20 cellular contexts compared by ENCODE assay signal in the genomic region with DNA sequence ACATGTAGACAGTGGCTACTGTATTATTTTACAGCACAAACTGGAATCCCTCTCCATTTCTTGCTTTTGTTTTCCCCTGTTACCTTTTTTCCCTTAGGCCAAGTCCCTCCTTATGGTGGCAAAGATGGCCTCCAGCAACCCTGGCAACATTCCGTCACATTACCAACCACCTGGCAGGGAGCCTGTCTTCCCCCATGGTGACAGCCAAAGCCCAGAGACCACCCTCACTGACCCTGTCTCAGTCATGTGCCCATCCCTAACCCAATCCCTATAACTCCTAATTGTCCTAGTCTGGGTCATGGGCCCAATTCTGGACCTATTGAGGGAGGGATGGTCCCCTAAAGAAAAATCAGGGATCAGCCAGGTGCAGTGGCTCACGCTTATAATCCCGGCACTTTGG. TPM values are rescaled to one million over a fixed set of nuclear protein-coding genes. Genes with fewer than 3 reads are reported as not detected.
DNase-seq lines count a peak whose midpoint lies in the region; ATAC-seq, FAIRE-seq and TF ChIP-seq lines count a peak whose summit lies in the region.
"Had no signal": no experiment of that assay in that cellular context is flagged by ENCODE, and none has a peak within 500 bp of the region (broad histone marks: within the 10 kb centered on the region; RNA-seq: fewer than 3 reads in every experiment).

No MANE protein-coding gene starts in this region.

- CTCF ChIA-PET in HepG2 (lab: Yijun Ruan, JAX; ENCODE audit: low intra/inter-chr PET ratio, low total read pairs): no interaction called here

- WGBS in HepG2 (ENCODE audit: low lambda C conversion rate): 98% methylated on average over 3 of the region's 3 CpGs
- 87% methylated on average over 2 of the region's 3 CpGs for WGBS in right lobe of liver (ENCODE audit: insufficient coverage, low coverage, low lambda C conversion rate, missing lambda C conversion rate)
- WGBS in lung, 2 donors: 97% methylated on average over 3 of the region's 3 CpGs

- no peaks in the 10 kb centered on the region for H3K9me3 Mint-ChIP-seq in astrocyte (ENCODE audit: unreplicated experiment)
- H3K9me3 Mint-ChIP-seq: CD8-positive, alpha-beta T cell had no signal

- H3K4me2 ChIP-seq in HepG2 (ENCODE audit: low read depth, low read length): no peak overlapping the region
- H3K4me2 ChIP-seq in astrocyte (ENCODE audit: low read length): no peak overlapping the region
- H3K4me2 ChIP-seq: BLaER1 had no signal

- no peaks in the 10 kb centered on the region for H3K79me2 ChIP-seq in HepG2 (ENCODE audit: insufficient read depth, low read length)
- no peaks in the 10 kb centered on the region for H3K79me2 ChIP-seq in astrocyte (ENCODE audit: insufficient read depth, low read length)

- DNase-seq in HepG2 (ENCODE audit: low spot score) (no peak), right lobe of liver (no peak), astrocyte (ENCODE audit: low read depth) (no peak), lung (ENCODE audit: low spot score) (peak; percentile 22), ureter (ENCODE audit: low spot score) (peak; percentile 36), NCI-H187 treated with DMSO at 0.1 percent for 48 hours (lab: John Stamatoyannopoulos, UW) (no peak), NCI-H1105 treated with DMSO at 0.1 percent for 48 hours (lab: John Stamatoyannopoulos, UW) (no peak), NCI-H526 treated with DMSO at 0.1 percent for 48 hours (lab: John Stamatoyannopoulos, UW) (no peak)
- DNase-seq: CD8-positive, alpha-beta T cell; NCI-H1436 treated with DMSO at 0.1 percent for 48 hours; NCI-H2029 treated with DMSO at 0.1 percent for 48 hours; NCI-H2171 treated with DMSO at 0.1 percent for 48 hours; NCI-H748 treated with DMSO at 0.1 percent for 48 hours; RPMI8226; SIG-M5 had no signal

- H3K4me3 ChIP-seq in HepG2 (replicated peaks in 1 of 3; ENCODE audit: insufficient read depth in 1 of 3, low read depth in 2 of 3, low read length in 3 of 3) (no peak overlapping the region), right lobe of liver (no peak overlapping the region), astrocyte (ENCODE audit: insufficient read depth, low read depth, low read length) (no peak overlapping the region), lung (no peak overlapping the region)
- H3K4me3 ChIP-seq: BLaER1 had no signal

- H3K27me3 ChIP-seq in HepG2 (ENCODE audit: control insufficient read depth in 1 of 2, insufficient read depth in 2 of 2, low read length in 2 of 2) (no peaks in the 10 kb centered on the region), right lobe of liver (no peaks in the 10 kb centered on the region), astrocyte (ENCODE audit: insufficient read depth, low read length) (no peaks in the 10 kb centered on the region), lung (ENCODE audit: control insufficient read depth, insufficient read depth) (no peaks in the 10 kb centered on the region)
- H3K27me3 ChIP-seq: BLaER1 had no signal

- TF ChIP-seq POLR2A in HepG2 (IDR thresholded peaks at IDR 0.05; ENCODE audit: insufficient read depth in 1 of 2, low read depth in 2 of 2, low read length in 2 of 2) (no peak), right lobe of liver (IDR thresholded peaks at IDR 0.05) (no peak)

- H3K4me1 Mint-ChIP-seq in astrocyte (ENCODE audit: low read depth, unreplicated experiment): peaks cover 18% of the 10 kb centered on the region

- no peak for TF ChIP-seq CTCF in HepG2 (CRISPR knock-in tag; IDR thresholded peaks at IDR 0.05)
- TF ChIP-seq CTCF in right lobe of liver (IDR thresholded peaks at IDR 0.05): no peak
- TF ChIP-seq CTCF in astrocyte (IDR thresholded peaks at IDR 0.05; ENCODE audit: insufficient read depth, low read depth, low read length): no peak
- TF ChIP-seq CTCF in lung (IDR thresholded peaks at IDR 0.05; ENCODE audit: control extremely low read depth, extremely low read depth): no peak

- TF ChIP-seq RAD21 in HepG2 (CRISPR knock-in tag; IDR thresholded peaks at IDR 0.05): no peak

- TF ChIP-seq EP300 in HepG2 (IDR thresholded peaks at IDR 0.05; ENCODE audit: low read depth in 2 of 2, low read length in 2 of 2): no peak
- TF ChIP-seq EP300 in HepG2 (CRISPR knock-in tag; IDR thresholded peaks at IDR 0.05; ENCODE audit: borderline replicate concordance): no peak

- H3K36me3 Mint-ChIP-seq in astrocyte (ENCODE audit: low read depth, unreplicated experiment): no peaks in the 10 kb centered on the region
- H3K36me3 Mint-ChIP-seq: CD8-positive, alpha-beta T cell had no signal

- intact Hi-C loops in HepG2 (cut with micrococcal nuclease; ENCODE audit: unreplicated experiment): no loop called here
- intact Hi-C loops in right lobe of liver (cut with DNase I): no loop called here

- in situ Hi-C loops in HepG2 (cut with HindIII; ENCODE audit: extremely low pct_ligation_motif_present, low pct_unique_long_range_greater_than_20kb): no loop called here

- H3K4me3 Mint-ChIP-seq in astrocyte (ENCODE audit: unreplicated experiment): no peak overlapping the region
- H3K4me3 Mint-ChIP-seq: CD8-positive, alpha-beta T cell had no signal

- no peaks in the 10 kb centered on the region for H3K9me3 ChIP-seq in HepG2 (ENCODE audit: low read length)
- H3K9me3 ChIP-seq in right lobe of liver: no peaks in the 10 kb centered on the region
- H3K9me3 ChIP-seq in astrocyte (ENCODE audit: insufficient read depth, low read depth, low read length): no peaks in the 10 kb centered on the region
- H3K9me3 ChIP-seq in lung (ENCODE audit: control insufficient read depth in 2 of 2, insufficient read depth in 1 of 2, low read length in 1 of 2): no peaks in the 10 kb centered on the region
- H3K9me3 ChIP-seq: BLaER1 had no signal

- H4K20me1 ChIP-seq in HepG2 (ENCODE audit: insufficient read depth, low read length) (no peaks in the 10 kb centered on the region), astrocyte (ENCODE audit: insufficient read depth, low read length) (no peaks in the 10 kb centered on the region)
- H4K20me1 ChIP-seq: BLaER1 had no signal

- no peak for FAIRE-seq in HepG2 (lab: Jason Lieb, UNC)
- no peak for FAIRE-seq in astrocyte (lab: Jason Lieb, UNC)
- FAIRE-seq: D721Med, GM12892, GM18507 had no signal

- no peak overlapping the region for H3K9ac ChIP-seq in HepG2 (ENCODE audit: insufficient read depth, low read depth, low read length)
- no peak overlapping the region for H3K9ac ChIP-seq in astrocyte (ENCODE audit: low read length)
- H3K9ac ChIP-seq: BLaER1 had no signal

- H3K4me1 ChIP-seq in HepG2 (ENCODE audit: insufficient read depth, low read length): peaks cover 37% of the 10 kb centered on the region
- H3K4me1 ChIP-seq in right lobe of liver: peaks cover 0 to 24% (median 12%) of the 10 kb centered on the region in 4 donors
- peaks cover 27% of the 10 kb centered on the region for H3K4me1 ChIP-seq in astrocyte (ENCODE audit: insufficient read depth, low read length)
- peaks cover 2% of the 10 kb centered on the region in 2 donors for H3K4me1 ChIP-seq in lung (ENCODE audit: control insufficient read depth in 2 of 2, insufficient read depth in 2 of 2, low read length in 2 of 2)

- POLR2A ChIA-PET in HepG2 (lab: Yijun Ruan, JAX): no interaction called here

- no peak overlapping the region for H2AFZ ChIP-seq in HepG2 (ENCODE audit: low read length)
- no peak overlapping the region for H2AFZ ChIP-seq in astrocyte (ENCODE audit: low read depth, low read length)

- no peaks in the 10 kb centered on the region for H3K27me3 Mint-ChIP-seq in astrocyte (ENCODE audit: low read depth, unreplicated experiment)

- H3K36me3 ChIP-seq in HepG2 (replicated peaks in 1 of 2; ENCODE audit: control insufficient read depth in 1 of 2, insufficient read depth in 2 of 2, low read length in 2 of 2) (no peaks in the 10 kb centered on the region), right lobe of liver (no peaks in the 10 kb centered on the region), astrocyte (ENCODE audit: insufficient read depth, low read length) (no peaks in the 10 kb centered on the region), lung (ENCODE audit: control insufficient read depth in 2 of 2, insufficient read depth in 2 of 2, low read length in 2 of 2) (no peaks in the 10 kb centered on the region)
- H3K36me3 ChIP-seq: BLaER1 had no signal

- H3K27ac ChIP-seq in HepG2 (ENCODE audit: extremely low read length, insufficient read depth, low read length) (no peak overlapping the region), right lobe of liver (no peak overlapping the region), astrocyte (ENCODE audit: low read depth, low read length) (no peak overlapping the region), lung (ENCODE audit: low read depth in 1 of 2, low read length in 1 of 2) (no peak overlapping the region)
- H3K27ac ChIP-seq: BLaER1 had no signal

- no TSS peak for BruUV-seq in HepG2 (replicated peaks; lab: Mats Ljungman, UMichigan)

- peak overlapping the region; percentile 49 for H3K27ac Mint-ChIP-seq in astrocyte (ENCODE audit: unreplicated experiment)
- H3K27ac Mint-ChIP-seq: CD8-positive, alpha-beta T cell had no signal

- ATAC-seq in HepG2: no peak
- no peak for ATAC-seq in right lobe of liver
- no peak for ATAC-seq in lung (ENCODE audit: insufficient read depth, low FRiP score)
- ATAC-seq: CD8-positive, alpha-beta T cell; SK-N-SH treated with all-trans-retinoic acid at 6 μM for 48 hours had no signal

RNA-seq across cellular contexts. Expression of a gene that starts 27.6 kb away (rescaled TPM):
- 22.2 and 26.6 TPM in 2 replicates for total RNA-seq in HepG2 (2016; rRNA removed; fragmentation: Illumina TruSeq; extraction: Trizol)
- total RNA-seq in HepG2 (2016; cell fraction: cytosol; rRNA removed; fragmentation: Illumina TruSeq; extraction: Trizol; ENCODE audit: low read depth): 1.9 TPM in 2 replicates
- total RNA-seq in HepG2 (2016; cell fraction: insoluble cytoplasmic fraction; rRNA removed; fragmentation: Illumina TruSeq; extraction: Trizol): 21.4 and 26.1 TPM in 2 replicates
- 10.5 and 11.8 TPM in 2 replicates for total RNA-seq in HepG2 (2016; cell fraction: membrane; rRNA removed; fragmentation: Illumina TruSeq; extraction: Trizol)
- total RNA-seq in HepG2 (2016; cell fraction: nucleus; rRNA removed; fragmentation: Illumina TruSeq; extraction: Trizol): 12.5 and 14.9 TPM in 2 replicates
- 6.0 and 6.9 TPM in 2 replicates for polyA plus RNA-seq in HepG2 (2011; rRNA removed)
- 2.8 and 4.1 TPM in 2 replicates for polyA plus RNA-seq in HepG2 (2011; cell fraction: cytosol; rRNA removed)
- polyA plus RNA-seq in HepG2 (2011; cell fraction: nucleus; rRNA removed): 2.6 and 3.1 TPM in 2 replicates
- 4.6 and 4.9 TPM in 2 replicates for polyA plus RNA-seq in HepG2 (2012)
- polyA plus RNA-seq in HepG2 (2016; cell fraction: cytosol; fragmentation: Illumina TruSeq; extraction: Trizol; ENCODE audit: low read depth): 0.35 and 0.57 TPM in 2 replicates
- 8.8 and 9.1 TPM in 2 replicates for polyA plus RNA-seq in HepG2 (2016; cell fraction: insoluble cytoplasmic fraction; fragmentation: Illumina TruSeq; extraction: Trizol; ENCODE audit: low read depth)
- polyA plus RNA-seq in HepG2 (2016; cell fraction: membrane; fragmentation: Illumina TruSeq; extraction: Trizol; ENCODE audit: low read depth): 2.6 and 2.7 TPM in 2 replicates
- polyA plus RNA-seq in HepG2 (2016; cell fraction: nucleus; fragmentation: Illumina TruSeq; extraction: Trizol; ENCODE audit: insufficient read depth, low read depth): 13.0 and 13.3 TPM in 2 replicates
- 3.1 and 8.3 TPM in 2 replicates for polyA minus RNA-seq in HepG2 (2011; rRNA and poly(A)+ RNA removed; ENCODE audit: low replicate concordance)
- polyA minus RNA-seq in HepG2 (2011; cell fraction: cytosol; rRNA and poly(A)+ RNA removed): 22.0 and 24.4 TPM in 2 replicates
- polyA minus RNA-seq in HepG2 (2011; cell fraction: nucleus; rRNA and poly(A)+ RNA removed): 10.6 and 14.4 TPM in 2 replicates
- 10 to 100 TPM in 2 of 6 experiments, 1 to 10 TPM in 4; 6.6 to 11.1 (median 8.5) TPM for total RNA-seq in right lobe of liver
- 10.1 and 13.1 TPM in 2 replicates for total RNA-seq in astrocyte
- 10 to 100 TPM; 38.1 to 41.8 TPM for total RNA-seq in lung
- 10 to 100 TPM in 1 of 2 donors, 1 to 10 TPM in 1; 2.0 to 13.4 TPM for polyA plus RNA-seq in lung
- total RNA-seq in ureter: 27.0 TPM

RNA-seq across cellular contexts. Expression of a gene that starts 35.9 kb away (rescaled TPM):
- total RNA-seq in HepG2 (2016; rRNA removed; fragmentation: Illumina TruSeq; extraction: Trizol) (5.9 and 7.2 TPM in 2 replicates), right lobe of liver (1 to 10 TPM in 1 of 6 experiments, under 1 TPM in 5; 0.31 to 1.4 (median 0.60) TPM), astrocyte (13.2 and 16.7 TPM in 2 replicates), lung (1 to 10 TPM; 4.7 to 5.7 TPM), ureter (12.2 TPM)
- total RNA-seq in HepG2 (2016; cell fraction: cytosol; rRNA removed; fragmentation: Illumina TruSeq; extraction: Trizol; ENCODE audit: low read depth): 3.6 and 4.1 TPM in 2 replicates
- total RNA-seq in HepG2 (2016; cell fraction: insoluble cytoplasmic fraction; rRNA removed; fragmentation: Illumina TruSeq; extraction: Trizol): 7.0 and 8.2 TPM in 2 replicates
- 6.0 and 7.8 TPM in 2 replicates for total RNA-seq in HepG2 (2016; cell fraction: membrane; rRNA removed; fragmentation: Illumina TruSeq; extraction: Trizol)
- 3.0 and 4.1 TPM in 2 replicates for total RNA-seq in HepG2 (2016; cell fraction: nucleus; rRNA removed; fragmentation: Illumina TruSeq; extraction: Trizol)
- polyA plus RNA-seq in HepG2 (2011; rRNA removed) (7.9 and 8.0 TPM in 2 replicates), lung (1 to 10 TPM; 4.3 to 5.3 TPM)
- polyA plus RNA-seq in HepG2 (2011; cell fraction: cytosol; rRNA removed): 6.7 and 10.5 TPM in 2 replicates
- 4.6 and 7.3 TPM in 2 replicates for polyA plus RNA-seq in HepG2 (2011; cell fraction: nucleus; rRNA removed)
- polyA plus RNA-seq in HepG2 (2012): 3.8 and 5.2 TPM in 2 replicates
- polyA plus RNA-seq in HepG2 (2016; cell fraction: cytosol; fragmentation: Illumina TruSeq; extraction: Trizol; ENCODE audit: low read depth): 6.8 and 7.0 TPM in 2 replicates
- polyA plus RNA-seq in HepG2 (2016; cell fraction: insoluble cytoplasmic fraction; fragmentation: Illumina TruSeq; extraction: Trizol; ENCODE audit: low read depth): 6.9 and 7.1 TPM in 2 replicates
- polyA plus RNA-seq in HepG2 (2016; cell fraction: membrane; fragmentation: Illumina TruSeq; extraction: Trizol; ENCODE audit: low read depth): 5.1 and 6.4 TPM in 2 replicates
- polyA plus RNA-seq in HepG2 (2016; cell fraction: nucleus; fragmentation: Illumina TruSeq; extraction: Trizol; ENCODE audit: insufficient read depth, low read depth): 3.6 and 6.6 TPM in 2 replicates
- 0.07 and 10.0 TPM in 2 replicates for polyA minus RNA-seq in HepG2 (2011; rRNA and poly(A)+ RNA removed; ENCODE audit: low replicate concordance)
- polyA minus RNA-seq in HepG2 (2011; cell fraction: cytosol; rRNA and poly(A)+ RNA removed): 2.9 and 4.1 TPM in 2 replicates
- 2.9 and 4.1 TPM in 2 replicates for polyA minus RNA-seq in HepG2 (2011; cell fraction: nucleus; rRNA and poly(A)+ RNA removed)

Comparison
In these comparisons a context has a peak if more than half of its experiments do, and no peak if none do; other contexts are left out.
1. DNase-seq: peak in lung (single experiment) and ureter (single experiment); none in HepG2 (single experiment), right lobe of liver (0 of 3), astrocyte (single experiment), NCI-H187 treated with DMSO at 0.1 percent for 48 hours (single experiment), NCI-H1105 treated with DMSO at 0.1 percent for 48 hours (single experiment) and NCI-H526 treated with DMSO at 0.1 percent for 48 hours (single experiment).